Comparison of ENCODE assay signal across 8 cellular contexts in genomic region chr14:21098892-21099595, GRCh38. TPM values are rescaled to one million over a fixed set of nuclear protein-coding genes. Genes with fewer than 3 reads are reported as not detected.
DNase-seq lines count a peak whose midpoint lies in the region; ATAC-seq and TF ChIP-seq lines count a peak whose summit lies in the region.

No MANE protein-coding gene starts in this region.

- peak overlapping the region; percentile 6; the same call in 1 of the 2 replicates for H3K9ac ChIP-seq in PC-3 (ENCODE audit: low read length)

- H4K20me1 ChIP-seq in PC-3 (ENCODE audit: low read length): no peaks in the 10 kb centered on the region

- H2AFZ ChIP-seq in PC-3 (ENCODE audit: low read length): peak overlapping the region; percentile 81

- TF ChIP-seq POLR2A in esophagus squamous epithelium (IDR thresholded peaks at IDR 0.05): no peak

- POLR2A ChIA-PET in PC-3 (lab: Charles Lee; ENCODE audit: unreplicated experiment): no interaction called here

- no peaks in the 10 kb centered on the region for H3K9me2 ChIP-seq in PC-3 (replicated peaks; ENCODE audit: low read length)

- no peaks in the 10 kb centered on the region for H3K79me2 ChIP-seq in PC-3 (ENCODE audit: low read length)

- CTCF ChIA-PET in PC-3 (lab: Charles Lee): no interaction called here

- no peaks in the 10 kb centered on the region for H3K36me3 ChIP-seq in PC-3 (ENCODE audit: low read depth, low read length)
- no peaks in the 10 kb centered on the region for H3K36me3 ChIP-seq in esophagus squamous epithelium

- peak overlapping the region; percentile 82 for H3K4me2 ChIP-seq in PC-3 (ENCODE audit: low read length)

- DNase-seq in GM20000 (ENCODE audit: low spot score) (peak; percentile 12), PC-3 (peak; percentile 34), esophagus squamous epithelium (lab: John Stamatoyannopoulos, UW) (no peak), retinal pigment epithelial cell (ENCODE audit: low read depth) (no peak), NCI-H2227 treated with DMSO at 0.1 percent for 48 hours (lab: John Stamatoyannopoulos, UW) (no peak), NCI-H774 (lab: John Stamatoyannopoulos, UW) (no peak)
- DNase-seq in central memory CD4-positive, alpha-beta T cell: no peak

- H3K27ac ChIP-seq in PC-3 (ENCODE audit: low read length): no peak overlapping the region
- peak overlapping the region; percentile 93 to 98 (median 95) for H3K27ac ChIP-seq in esophagus squamous epithelium

- BruUV-seq in PC-3 (replicated peaks; lab: Mats Ljungman, UMichigan): no TSS peak

- no peaks in the 10 kb centered on the region for H3F3A ChIP-seq in PC-3 (ENCODE audit: low read length, unreplicated experiment)

- H3K27me3 ChIP-seq in PC-3 (ENCODE audit: low read length): no peaks in the 10 kb centered on the region
- no peaks in the 10 kb centered on the region for H3K27me3 ChIP-seq in esophagus squamous epithelium

- no peak for TF ChIP-seq CTCF in GM20000 (IDR thresholded peaks at IDR 0.05; ENCODE audit: extremely low read depth, missing control alignments)
- TF ChIP-seq CTCF in PC-3 (conservative IDR thresholded peaks at IDR 0.05; ENCODE audit: low read depth, low read length): no peak
- TF ChIP-seq CTCF in esophagus squamous epithelium (IDR thresholded peaks at IDR 0.05): no peak
- TF ChIP-seq CTCF in retinal pigment epithelial cell (conservative IDR thresholded peaks at IDR 0.05; ENCODE audit: low read depth, low read length): no peak

- no peak for ATAC-seq in PC-3
- ATAC-seq in HG03520 (IDR thresholded peaks at IDR 0.05; ENCODE audit: unreplicated experiment): no peak

- WGBS in esophagus squamous epithelium, 2 donors: 15 to 16% methylated on average over 16 of the region's 16 CpGs

- H3K4me3 ChIP-seq in PC-3 (ENCODE audit: low read length): peak overlapping the region; percentile 69
- peak overlapping the region; percentile 61 to 86 (median 73) for H3K4me3 ChIP-seq in esophagus squamous epithelium
- H3K4me3 ChIP-seq in retinal pigment epithelial cell (ENCODE audit: low read length): peak overlapping the region; percentile 87

- intact Hi-C loops in PC-3 (cut with micrococcal nuclease): no loop called here
- intact Hi-C loops in esophagus squamous epithelium (cut with DNase I): loop anchor here (10.0 kb wide), 1 partner anchor 84 kb away; no protein-coding TSS in a partner anchor

- no peaks in the 10 kb centered on the region for H3K9me3 ChIP-seq in PC-3 (ENCODE audit: low read length)
- H3K9me3 ChIP-seq in esophagus squamous epithelium: no peaks in the 10 kb centered on the region

- H3K4me1 ChIP-seq in PC-3 (ENCODE audit: insufficient read depth, low read length) (peaks cover 29% of the 10 kb centered on the region), esophagus squamous epithelium (peaks cover 20 to 92% (median 53%) of the 10 kb centered on the region in 3 donors)

RNA-seq across cellular contexts. Expression of gene ZNF219, which starts 0.6 kb away (rescaled TPM):
- total RNA-seq in PC-3 (2014; rRNA removed): 5.7 and 6.0 TPM in 2 replicates
- 10 to 100 TPM; 47.1 to 68.3 (median 61.3) TPM for total RNA-seq in esophagus squamous epithelium

RNA-seq across cellular contexts. Expression of gene TMEM253, which starts 1.8 kb away (rescaled TPM):
- total RNA-seq in PC-3 (2014; rRNA removed) (not detected in 2 replicates), esophagus squamous epithelium (1 to 10 TPM in 1 of 4 donors, under 1 TPM in 1, not detected in 2; 0.95 to 1.5 TPM)

RNA-seq across cellular contexts. Expression of gene ARHGEF40, which starts 28.9 kb away (rescaled TPM):
- 2.7 and 3.9 TPM in 2 replicates for total RNA-seq in PC-3 (2014; rRNA removed)
- total RNA-seq in esophagus squamous epithelium: 10 to 100 TPM in 1 of 4 donors, 1 to 10 TPM in 3; 1.3 to 10.3 (median 3.6) TPM

RNA-seq across cellular contexts. Expression of gene RNASE8, which starts 41.4 kb away (rescaled TPM):
- not detected in 2 replicates for total RNA-seq in PC-3 (2014; rRNA removed)
- total RNA-seq in esophagus squamous epithelium: not detected

RNA-seq across cellular contexts. Expression of gene OR5AU1, which starts 56.8 kb away (rescaled TPM):
- not detected in 2 replicates for total RNA-seq in PC-3 (2014; rRNA removed)
- total RNA-seq in esophagus squamous epithelium: not detected

Comparison
In these comparisons a context has a peak if more than half of its experiments do, and no peak if none do; other contexts are left out.
1. DNase-seq: peak in GM20000 (single experiment) and PC-3 (single experiment); none in esophagus squamous epithelium (single experiment), retinal pigment epithelial cell (single experiment), NCI-H2227 treated with DMSO at 0.1 percent for 48 hours (single experiment), central memory CD4-positive, alpha-beta T cell (single experiment) and NCI-H774 (single experiment).
2. Peak in every context shown above with its lines, with median percentiles within 50 percentile points of each other: H3K4me3 ChIP-seq.